14 cellular contexts compared by ENCODE assay signal in genomic region chr18:7666195-7666776, GRCh38.
"Had no signal": no experiment of that assay in that cellular context is flagged by ENCODE, and none has a peak within 500 bp of the region (broad histone marks: within the 10 kb centered on the region; RNA-seq: fewer than 3 reads in every experiment).

No MANE protein-coding gene starts in this region.

- ATAC-seq: activated CD4-positive, CD25-positive, alpha-beta regulatory T cell treated with anti-CD3 and anti-CD28 coated beads, Interleukin-2, amount 50 U/mL, for 24 hours; left lobe of liver; natural killer cell had no signal

- H3K27ac Mint-ChIP-seq: natural killer cell; stimulated activated naive CD8-positive, alpha-beta T cell treated with anti-CD3 and anti-CD28 coated beads, Interleukin-15, Interleukin-2, amounts not matched to agents 100 ng/mL and 50 ng/mL, for 24 hours had no signal

- DNase-seq: activated CD4-positive, alpha-beta T cell treated with anti-CD3 and anti-CD28 coated beads, Interleukin-2, amount 50 U/mL, for 4 hours; activated naive CD4-positive, alpha-beta T cell treated with anti-CD3 and anti-CD28 coated beads, Interleukin-2, amount 50 U/mL, for 16 hours; activated T-cell treated with anti-CD3 and anti-CD28 coated beads, Interleukin-2, amount 50 U/mL, for 1 hour; dermis blood vessel endothelial cell; islet precursor cell; mammary epithelial cell; natural killer cell; ovary; stimulated activated CD4-positive, alpha-beta T cell treated with anti-CD3 and anti-CD28 coated beads, Interleukin-4, amount 100 ng/mL, for 1 hour; T-helper 2 cell had no signal

- H3K4me3 ChIP-seq: esophagus muscularis mucosa, ovary had no signal

- H3K36me3 Mint-ChIP-seq: natural killer cell had no signal

- H3K4me3 Mint-ChIP-seq: natural killer cell; stimulated activated naive CD8-positive, alpha-beta T cell treated with anti-CD3 and anti-CD28 coated beads, Interleukin-15, Interleukin-2, amounts not matched to agents 100 ng/mL and 50 ng/mL, for 24 hours had no signal

- H3K27me3 Mint-ChIP-seq: stimulated activated naive CD8-positive, alpha-beta T cell treated with anti-CD3 and anti-CD28 coated beads, Interleukin-15, Interleukin-2, amounts not matched to agents 100 ng/mL and 50 ng/mL, for 24 hours had no signal
